24 cellular contexts compared by ENCODE assay signal in the genomic region with DNA sequence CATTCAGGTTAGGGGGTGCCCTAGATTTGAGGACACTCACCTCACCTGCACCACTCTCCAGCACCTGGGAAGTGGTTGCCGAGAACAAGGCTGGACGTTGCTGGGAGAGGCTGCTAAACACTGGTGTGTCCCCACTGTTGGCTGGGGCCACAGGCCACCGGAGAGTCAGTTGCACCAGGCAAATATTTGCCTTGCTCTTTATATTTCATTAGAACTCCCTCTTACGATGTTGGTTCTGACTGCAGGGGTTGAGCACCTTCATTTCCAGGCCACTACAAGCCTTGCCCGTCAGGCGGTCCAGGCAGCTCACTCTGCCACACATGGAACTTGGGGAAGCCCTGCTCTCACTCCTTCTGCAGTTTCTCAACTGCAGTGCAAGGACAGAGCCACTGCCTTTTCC. TPM values are rescaled to one million over a fixed set of nuclear protein-coding genes. Genes with fewer than 3 reads are reported as not detected.
A peak's percentile ranks its signal among the peaks of the same experiment; 100 is the strongest.
DNase-seq lines count a peak whose midpoint lies in the region; ATAC-seq and TF ChIP-seq lines count a peak whose summit lies in the region.
"Had no signal": no experiment of that assay in that cellular context is flagged by ENCODE, and none has a peak within 500 bp of the region (broad histone marks: within the 10 kb centered on the region; RNA-seq: fewer than 3 reads in every experiment).

No MANE protein-coding gene starts in this region.

- no peaks in the 10 kb centered on the region for H3F3A ChIP-seq in MM.1S (ENCODE audit: insufficient read depth, low read length)

- H3K36me3 ChIP-seq in osteoblast (ENCODE audit: insufficient read depth, low read length) (no peaks in the 10 kb centered on the region), MM.1S (replicated peaks; ENCODE audit: insufficient read depth, low read length) (no peaks in the 10 kb centered on the region)
- H3K36me3 ChIP-seq: BLaER1 treated with 17β-estradiol and CSF1 and Interleukin-3, amounts not matched to agents 10 nM and 100 nM; SJSA1 had no signal

- H3K27ac ChIP-seq in osteoblast (ENCODE audit: low read depth, low read length) = no peak overlapping the region
- no peak overlapping the region for H3K27ac ChIP-seq in MM.1S (ENCODE audit: low read length)
- H3K27ac ChIP-seq: BLaER1 treated with 17β-estradiol and CSF1 and Interleukin-3, amounts not matched to agents 10 nM and 100 nM; PC-9; RWPE1; SJSA1 had no signal

- H3K4me1 ChIP-seq in osteoblast (ENCODE audit: insufficient read depth, low read length) (no peaks in the 10 kb centered on the region), MM.1S (ENCODE audit: low read length) (no peaks in the 10 kb centered on the region)
- H3K4me1 ChIP-seq: SJSA1 had no signal

- H4K20me1 ChIP-seq in osteoblast (ENCODE audit: insufficient read depth, low read length) = no peaks in the 10 kb centered on the region
- no peaks in the 10 kb centered on the region for H4K20me1 ChIP-seq in MM.1S (ENCODE audit: insufficient read depth, low read length)

- H3K4me2 ChIP-seq in osteoblast (ENCODE audit: insufficient read depth, low read length) (no peak overlapping the region), MM.1S (ENCODE audit: low read depth, low read length) (no peak overlapping the region)
- H3K4me2 ChIP-seq: BLaER1 treated with 17β-estradiol and CSF1 and Interleukin-3, amounts not matched to agents 10 nM and 100 nM; PC-9 had no signal

- TF ChIP-seq CTCF in osteoblast (IDR thresholded peaks at IDR 0.05; ENCODE audit: extremely low read depth, low read depth, low read length) (no peak), MM.1S (IDR thresholded peaks at IDR 0.05; ENCODE audit: low read length) (no peak)

- no peak overlapping the region for H2AFZ ChIP-seq in osteoblast (ENCODE audit: low read length)
- H2AFZ ChIP-seq in MM.1S (ENCODE audit: low read length) = no peak overlapping the region
- H2AFZ ChIP-seq: PC-9 had no signal

- H3K9me3 ChIP-seq in osteoblast (ENCODE audit: low read depth, low read length) = peaks cover under 1% of the 10 kb centered on the region
- H3K9me3 ChIP-seq in MM.1S (replicated peaks; ENCODE audit: insufficient read depth, low read length) = no peaks in the 10 kb centered on the region
- H3K9me3 ChIP-seq: SJSA1 had no signal

- H3K9ac ChIP-seq in MM.1S (ENCODE audit: low read length) = no peak overlapping the region
- H3K9ac ChIP-seq: BLaER1 treated with 17β-estradiol and CSF1 and Interleukin-3, amounts not matched to agents 10 nM and 100 nM had no signal

- DNase-seq in DMS53 treated with DMSO at 0.1 percent for 48 hours (lab: John Stamatoyannopoulos, UW; ENCODE audit: unreplicated experiment) (peak; percentile 51), NCI-H2029 (lab: John Stamatoyannopoulos, UW) (peak; percentile 41), SHP77 (lab: John Stamatoyannopoulos, UW) (peak; percentile 33 to 35), osteoblast (ENCODE audit: insufficient read length, low spot score, missing footprints) (peak; percentile 72), MM.1S (no peak), NCI-H526 treated with DMSO at 0.1 percent for 48 hours (lab: John Stamatoyannopoulos, UW) (no peak)
- DNase-seq: CD8-positive, alpha-beta T cell; DND-41; HFFc6; IMR-90; Karpas-422; NCI-H1048; NCI-H187; NCI-H345; NCI-H82; PC-9; T-helper 17 cell had no signal

- H3K4me3 ChIP-seq in osteoblast (ENCODE audit: insufficient read depth, low read length) = no peak overlapping the region
- no peak overlapping the region for H3K4me3 ChIP-seq in MM.1S (ENCODE audit: low read length)
- H3K4me3 ChIP-seq: BLaER1 treated with 17β-estradiol and CSF1 and Interleukin-3, amounts not matched to agents 10 nM and 100 nM; PC-9; SJSA1 had no signal

- H3K79me2 ChIP-seq in osteoblast (ENCODE audit: insufficient read depth, low read length) = no peaks in the 10 kb centered on the region
- H3K79me2 ChIP-seq in MM.1S (ENCODE audit: low read length) = no peaks in the 10 kb centered on the region

- no peaks in the 10 kb centered on the region for H3K9me2 ChIP-seq in MM.1S (replicated peaks; ENCODE audit: insufficient read depth, low read length)

- H3K27me3 ChIP-seq in osteoblast (ENCODE audit: insufficient read depth, low read length) = peaks cover 7% of the 10 kb centered on the region
- peaks cover 49% of the 10 kb centered on the region for H3K27me3 ChIP-seq in MM.1S (replicated peaks; ENCODE audit: insufficient read depth, low read length)
- H3K27me3 ChIP-seq: BLaER1 treated with 17β-estradiol and CSF1 and Interleukin-3, amounts not matched to agents 10 nM and 100 nM had no signal

- no peak for ATAC-seq in GM21786 (IDR thresholded peaks at IDR 0.05; ENCODE audit: unreplicated experiment)
- ATAC-seq: CD8-positive, alpha-beta T cell; T-helper 17 cell had no signal

RNA-seq across cellular contexts. Expression of gene HCN4, which starts 30.7 kb away (rescaled TPM):
- not detected in 2 replicates for total RNA-seq in osteoblast
- total RNA-seq: CD8-positive, alpha-beta T cell; G401; HFFc6; HT1080; IMR-90; MCF 10A; PC-9; SJSA1; T-helper 17 cell had no signal

Comparison
In these comparisons a context has a peak if more than half of its experiments do, and no peak if none do; other contexts are left out.
1. DNase-seq: peak in DMS53 treated with DMSO at 0.1 percent for 48 hours (single experiment), NCI-H2029 (single experiment), SHP77 (2 of 2) and osteoblast (single experiment); none in MM.1S (single experiment) and NCI-H526 treated with DMSO at 0.1 percent for 48 hours (single experiment).